ENCODE assay signal across 8 cellular contexts in the genomic region with DNA sequence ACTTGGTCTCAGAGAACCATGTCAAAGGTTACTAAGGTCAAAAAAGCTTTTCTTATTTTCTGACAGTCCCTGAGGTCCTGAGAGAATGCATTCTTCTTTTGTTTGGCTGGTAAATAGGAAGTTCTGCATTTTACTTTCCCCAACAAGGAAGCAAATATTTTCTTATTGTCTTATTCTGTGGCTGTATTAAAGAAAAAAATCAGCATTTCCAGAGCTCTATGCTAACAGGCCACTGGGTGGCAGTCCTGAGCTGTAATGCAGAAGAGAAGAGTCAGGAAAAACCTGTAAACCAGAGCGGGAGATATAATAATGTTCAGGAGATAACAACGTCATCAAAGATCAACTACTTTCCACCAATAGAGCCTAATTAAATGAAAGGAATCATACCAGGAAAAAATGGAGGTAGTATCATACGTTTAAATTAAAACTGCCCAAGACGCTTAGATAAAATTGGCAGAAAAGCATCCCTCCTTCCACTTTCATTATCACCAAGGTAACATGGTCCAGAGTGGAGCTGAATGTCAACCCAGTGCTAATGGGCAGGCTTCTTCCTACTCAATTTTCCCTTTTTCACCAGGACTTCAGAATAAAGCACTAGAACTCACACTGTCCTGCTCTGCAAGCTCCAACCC. TPM values are rescaled to one million over a fixed set of nuclear protein-coding genes. Genes with fewer than 3 reads are reported as not detected.
DNase-seq lines count a peak whose midpoint lies in the region; ATAC-seq, FAIRE-seq and TF ChIP-seq lines count a peak whose summit lies in the region.

No MANE protein-coding gene starts in this region.

- H3K79me2 ChIP-seq in GM23248 (ENCODE audit: insufficient read depth) = no peaks in the 10 kb centered on the region

- DNase-seq in AG09319 (ENCODE audit: extremely low read depth, low read depth) (no peak), GM23248 (peak; percentile 79), NCI-H2171 (lab: John Stamatoyannopoulos, UW) (peak; percentile 46), T47D (ENCODE audit: low read depth in 1 of 2, low spot score in 1 of 2) (peak; percentile 42 to 74), kidney (no peak)
- DNase-seq in stimulated activated CD4-positive, alpha-beta T cell treated with anti-CD3 and anti-CD28 coated beads, Interleukin-1b, Interleukin-23, amount 100 ng/mL, for 4 hours (ENCODE audit: low read depth in 2 of 2) = peak; percentile 57 to 59

- FAIRE-seq in kidney (lab: Jason Lieb, UNC) = peak; percentile 51

- H3K27me3 ChIP-seq in GM23248 (replicated peaks; ENCODE audit: insufficient read depth) = no peaks in the 10 kb centered on the region

- ATAC-seq in HG02798 (IDR thresholded peaks at IDR 0.05; ENCODE audit: poor library complexity, unreplicated experiment) = no peak

- H3K4me1 ChIP-seq in GM23248 (ENCODE audit: insufficient read depth) = peaks cover 24% of the 10 kb centered on the region
- H3K4me1 ChIP-seq in kidney (ENCODE audit: control insufficient read depth in 1 of 2, insufficient read depth in 1 of 2, low read depth in 1 of 2, low read length in 2 of 2) = peaks cover 0 to 4% of the 10 kb centered on the region in 2 donors

- in situ Hi-C loops in GM23248 (cut with MboI) = no loop called here
- in situ Hi-C loops in T47D (cut with HindIII; ENCODE audit: low pct_unique_long_range_greater_than_20kb, low sequenced_read_pairs) = no loop called here

- H3K4me2 ChIP-seq in GM23248 (ENCODE audit: unreplicated experiment) = peak overlapping the region; percentile 71

- 2 to 6% methylated on average over 4 of the region's 4 CpGs for WGBS in GM23248 (ENCODE audit: low coverage in 1 of 2, low lambda C conversion rate in 2 of 2, missing lambda C conversion rate in 2 of 2), 2 experiments

- no peaks in the 10 kb centered on the region for H3K36me3 ChIP-seq in GM23248 (ENCODE audit: low read depth)
- H3K36me3 ChIP-seq in kidney (ENCODE audit: control insufficient read depth in 1 of 2, insufficient read depth in 2 of 2, low read length in 2 of 2) = no peaks in the 10 kb centered on the region

- no peaks in the 10 kb centered on the region for H3K9me2 ChIP-seq in GM23248 (ENCODE audit: insufficient read depth)

- H2AFZ ChIP-seq in GM23248 = peak overlapping the region; percentile 45

- no peaks in the 10 kb centered on the region for H4K20me1 ChIP-seq in GM23248 (ENCODE audit: insufficient read depth)

- peaks cover 9% of the 10 kb centered on the region for H3F3A ChIP-seq in GM23248 (ENCODE audit: insufficient read depth)

- H3K27ac ChIP-seq in GM23248 (no peak overlapping the region), VCaP (no peak overlapping the region), kidney (ENCODE audit: low read depth in 2 of 2, low read length in 2 of 2) (no peak overlapping the region)

- intact Hi-C loops in kidney (cut with DNase I) = no loop called here

- H3K4me3 ChIP-seq in GM23248 (peak overlapping the region; percentile 65), kidney (ENCODE audit: low read length in 2 of 2) (peak overlapping the region; percentile 5 to 42)

- H3K9me3 ChIP-seq in GM23248 (ENCODE audit: low read depth) (no peaks in the 10 kb centered on the region), kidney (ENCODE audit: control insufficient read depth in 1 of 2, low read length in 2 of 2) (no peaks in the 10 kb centered on the region)

- H3K9ac ChIP-seq in GM23248 (no peak overlapping the region), kidney (ENCODE audit: low read length in 2 of 2) (no peak overlapping the region)

- TF ChIP-seq CTCF in AG09319 (IDR thresholded peaks at IDR 0.05; ENCODE audit: low read depth, low read length) (peak; percentile 89), VCaP (conservative IDR thresholded peaks at IDR 0.05) (peak; percentile 98), kidney (IDR thresholded peaks at IDR 0.05; ENCODE audit: borderline replicate concordance, extremely low read depth, insufficient read depth) (peak; percentile 59)

RNA-seq across cellular contexts. Expression of a gene that starts 55.6 kb away (rescaled TPM):
- 6.3 and 10.9 TPM in 2 replicates for total RNA-seq in GM23248 (2014; rRNA removed; shearing (Covaris generic))
- polyA plus RNA-seq in GM23248 (2016; fragmentation: Nextera tagmentation; extraction: Ambion mirVana) (11.0 and 11.9 TPM in 2 replicates), kidney (ENCODE audit: insufficient read depth, low read depth, low replicate concordance) (22.3 TPM)
- 51.1 TPM for total RNA-seq in kidney

Comparison
In these comparisons a context has a peak if more than half of its experiments do, and no peak if none do; other contexts are left out.
1. DNase-seq: peak in GM23248 (single experiment), NCI-H2171 (single experiment), T47D (2 of 2) and stimulated activated CD4-positive, alpha-beta T cell treated with anti-CD3 and anti-CD28 coated beads, Interleukin-1b, Interleukin-23, amount 100 ng/mL, for 4 hours (2 of 2); none in AG09319 (single experiment) and kidney (single experiment).
2. Peak in every context shown above with its lines, with median percentiles within 50 percentile points of each other: CTCF ChIP-seq.